26 cellular contexts compared by ENCODE assay signal in the genomic region with DNA sequence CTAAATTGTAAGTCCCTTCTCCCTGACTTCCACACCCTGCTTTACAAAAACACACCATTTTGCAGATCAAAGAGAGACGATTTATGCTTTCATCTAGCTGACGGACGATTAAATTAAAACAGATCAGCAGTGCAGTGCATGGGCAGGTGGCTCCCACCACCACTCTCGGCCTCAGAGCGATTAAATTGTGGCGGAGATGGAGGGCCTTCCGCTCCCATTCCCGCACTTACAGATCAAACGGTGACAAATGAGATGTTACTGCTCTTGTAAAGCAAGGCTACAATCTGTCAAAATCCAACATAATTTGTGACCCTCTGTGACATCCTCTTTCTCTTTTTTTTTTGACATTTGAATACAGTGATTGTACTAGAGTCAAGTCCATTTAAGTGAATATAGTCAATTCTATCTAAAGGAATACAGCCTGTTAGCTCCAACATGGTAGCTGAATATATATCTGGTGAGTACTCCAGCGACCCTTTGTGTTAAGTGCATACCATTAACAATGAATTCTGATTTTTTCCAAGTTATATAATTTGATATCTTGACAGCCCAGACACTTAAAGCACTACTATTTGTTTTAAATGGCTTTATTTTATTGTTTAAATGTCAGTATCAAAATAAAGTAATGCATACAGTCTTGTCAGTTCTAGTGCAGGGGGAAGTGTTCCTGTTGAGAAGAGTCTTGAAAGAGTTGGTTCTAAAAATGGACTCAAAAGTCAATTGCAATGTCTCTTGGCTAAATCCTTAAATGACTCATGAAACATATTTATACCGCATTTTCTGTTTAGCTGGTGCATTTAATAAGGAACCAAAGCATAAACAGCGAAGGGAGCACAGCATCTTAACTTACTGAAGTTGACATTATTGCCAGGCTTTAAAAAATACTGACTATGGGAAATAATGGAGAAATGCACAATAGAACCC.
"Had no signal": no experiment of that assay in that cellular context is flagged by ENCODE, and none has a peak within 500 bp of the region (broad histone marks: within the 10 kb centered on the region; RNA-seq: fewer than 3 reads in every experiment).

No MANE protein-coding gene starts in this region.

- FAIRE-seq: colon, frontal cortex had no signal

- H3K4me3 Mint-ChIP-seq: activated B cell treated with CpG ODN at 0.5 μM for 24 hours; activated CD4-positive, alpha-beta T cell treated with anti-CD3 and anti-CD28 coated beads for 36 hours; activated naive CD8-positive, alpha-beta T cell; activated T-cell treated with anti-CD3 and anti-CD28 coated beads, Interleukin-2, amount 50 U/mL, for 4 hours; central memory CD8-positive, alpha-beta T cell; nephron; T-helper 1 cell treated with Interleukin-12 subunit alpha and Interleukin-12 subunit beta and Interleukin-4 antibody, amounts not matched to agents 30 μg/mL and 1 μg/mL, for 36 hours had no signal

- H3K9me3 Mint-ChIP-seq: activated B cell treated with CpG ODN at 0.5 μM for 24 hours; nephron; T-helper 1 cell treated with Interleukin-12 subunit alpha and Interleukin-12 subunit beta and Interleukin-4 antibody, amounts not matched to agents 30 μg/mL and 1 μg/mL, for 36 hours had no signal

- DNase-seq: activated B cell treated with CpG ODN at 0.5 μM for 24 hours; activated CD4-positive, alpha-beta T cell treated with anti-CD3 and anti-CD28 coated beads for 36 hours; activated CD4-positive, alpha-beta T cell treated with anti-CD3 and anti-CD28 coated beads, Interleukin-2, amount 50 U/mL, for 4 hours; activated CD8-positive, alpha-beta memory T cell treated with anti-CD3 and anti-CD28 coated beads for 24 hours; activated CD8-positive, alpha-beta memory T cell treated with anti-CD3 and anti-CD28 coated beads, Interleukin-2, amount 50 U/mL, for 4 hours; activated naive CD4-positive, alpha-beta T cell; activated T-cell treated with anti-CD3 and anti-CD28 coated beads, Interleukin-2, amount 50 U/mL, for 4 hours; adrenal gland; brain microvascular endothelial cell; dorsolateral prefrontal cortex; hippocampal formation; kidney glomerular epithelial cell; left ventricle myocardium superior; occipital lobe; spleen; stimulated activated CD4-positive, alpha-beta T cell treated with anti-CD3 and anti-CD28 coated beads, Interleukin-4, amount 100 ng/mL, for 1 hour; stimulated activated naive CD4-positive, alpha-beta T cell; T1000; upper lobe of right lung had no signal

- H3K4me1 Mint-ChIP-seq: activated B cell treated with CpG ODN at 0.5 μM for 24 hours; activated CD4-positive, alpha-beta T cell treated with anti-CD3 and anti-CD28 coated beads for 36 hours; central memory CD8-positive, alpha-beta T cell had no signal

- H3K36me3 Mint-ChIP-seq: activated naive CD8-positive, alpha-beta T cell had no signal

- H3K27me3 Mint-ChIP-seq: activated B cell treated with CpG ODN at 0.5 μM for 24 hours; activated CD4-positive, alpha-beta T cell treated with anti-CD3 and anti-CD28 coated beads for 36 hours; activated naive CD8-positive, alpha-beta T cell; central memory CD8-positive, alpha-beta T cell had no signal

- H3K27ac Mint-ChIP-seq: activated B cell treated with CpG ODN at 0.5 μM for 24 hours; activated CD4-positive, alpha-beta T cell treated with anti-CD3 and anti-CD28 coated beads for 36 hours; activated naive CD8-positive, alpha-beta T cell; activated T-helper 2 cell treated with anti-CD3 and anti-CD28 coated beads, Interferon-gamma antibody, Interleukin-2, Interleukin-4, amounts not matched to agents 10 μg/mL and 5 μg/mL and 100 μg/mL, durations not matched to agents 14 hours and 24 hours and 36 hours; nephron; T-helper 1 cell treated with Interleukin-12 subunit alpha and Interleukin-12 subunit beta and Interleukin-4 antibody, amounts not matched to agents 30 μg/mL and 1 μg/mL, for 36 hours had no signal
